9 cellular contexts compared by ENCODE assay signal in genomic region chr1:161307230-161307768, GRCh38. TPM values are rescaled to one million over a fixed set of nuclear protein-coding genes. Genes with fewer than 3 reads are reported as not detected.
DNase-seq lines count a peak whose midpoint lies in the region; ATAC-seq and TF ChIP-seq lines count a peak whose summit lies in the region.
"Had no signal": no experiment of that assay in that cellular context is flagged by ENCODE, and none has a peak within 500 bp of the region (broad histone marks: within the 10 kb centered on the region; RNA-seq: fewer than 3 reads in every experiment).

No MANE protein-coding gene starts in this region.

- no peak for ATAC-seq in GM19324 (IDR thresholded peaks at IDR 0.05; ENCODE audit: low FRiP score, unreplicated experiment)

- TF ChIP-seq CTCF in astrocyte of the spinal cord (IDR thresholded peaks at IDR 0.05; ENCODE audit: low read depth, low read length), result no peak

- DNase-seq in D341Med (ENCODE audit: low spot score), result peak; percentile 62
- DNase-seq in Jurkat, Clone E6-1 (ENCODE audit: low read depth, low spot score), result peak; percentile 30
- peak; percentile 36 for DNase-seq in astrocyte of the spinal cord (ENCODE audit: low read depth, low spot score)
- peak; percentile 66 for DNase-seq in myocyte (ENCODE audit: low read depth)
- DNase-seq in epidermal melanocyte (ENCODE audit: insufficient read length, low spot score), result no peak
- DNase-seq in NCI-H146 (lab: John Stamatoyannopoulos, UW), result no peak
- DNase-seq in 8988T, result no peak

- in situ Hi-C loops in astrocyte of the spinal cord (cut with HindIII; ENCODE audit: low sequenced_read_pairs), result no loop called here

- H3K4me3 ChIP-seq in Jurkat, Clone E6-1 (ENCODE audit: low read length), result no peak overlapping the region; the same call in 1 of the 2 replicates
- no peak overlapping the region for H3K4me3 ChIP-seq in astrocyte of the spinal cord (ENCODE audit: low read depth, low read length)
- H3K4me3 ChIP-seq: pancreas had no signal

RNA-seq across cellular contexts. Expression of gene MPZ, which starts 2.5 kb away (rescaled TPM):
- 4.1 TPM for polyA plus RNA-seq in Jurkat, Clone E6-1 (2012; ENCODE audit: insufficient read depth, insufficient read length)
- 1.7 and 2.8 TPM in 2 replicates for total RNA-seq in myocyte
- polyA plus RNA-seq in myocyte (2012), result 1.3 TPM

RNA-seq across cellular contexts. Expression of gene SDHC, which starts 6.9 kb away (rescaled TPM):
- 257 TPM for polyA plus RNA-seq in Jurkat, Clone E6-1 (2012; ENCODE audit: insufficient read depth, insufficient read length)
- 17.8 and 40.5 TPM in 2 replicates for total RNA-seq in myocyte
- 273 TPM for polyA plus RNA-seq in myocyte (2012)

RNA-seq across cellular contexts. Expression of gene PCP4L1, which starts 48.8 kb away (rescaled TPM):
- polyA plus RNA-seq in Jurkat, Clone E6-1 (2012; ENCODE audit: insufficient read depth, insufficient read length), result not detected
- not detected in 2 replicates for total RNA-seq in myocyte
- polyA plus RNA-seq in myocyte (2012), result not detected

Comparison
In these comparisons a context has a peak if more than half of its experiments do, and no peak if none do; other contexts are left out.
1. DNase-seq: peak in D341Med (single experiment), Jurkat, Clone E6-1 (single experiment), astrocyte of the spinal cord (single experiment) and myocyte (single experiment); none in epidermal melanocyte (single experiment), NCI-H146 (single experiment) and 8988T (single experiment).